Comparison of ENCODE assay signal across 13 cellular contexts in genomic region chr11:60657880-60658279, GRCh38. TPM values are rescaled to one million over a fixed set of nuclear protein-coding genes. Genes with fewer than 3 reads are reported as not detected.
DNase-seq lines count a peak whose midpoint lies in the region; ATAC-seq, FAIRE-seq and TF ChIP-seq lines count a peak whose summit lies in the region.
"Had no signal": no experiment of that assay in that cellular context is flagged by ENCODE, and none has a peak within 500 bp of the region (broad histone marks: within the 10 kb centered on the region; RNA-seq: fewer than 3 reads in every experiment).

No MANE protein-coding gene starts in this region.

- SMC1A ChIA-PET in GM12878 (lab: Charles Lee; ENCODE audit: uncharacterized antibody, unreplicated experiment): interaction anchor here (0.7 to 1.9 kb wide), 10 partner anchors 10 to 174 kb away, joined by 3 to 9 read pairs (median 4); partner anchors contain the start of gene MS4A15

- H3K27ac ChIP-seq in GM12878 (ENCODE audit: control insufficient read depth, insufficient read depth): no peak overlapping the region
- H3K27ac ChIP-seq in subcutaneous abdominal adipose tissue (ENCODE audit: low read depth, low read length): peak overlapping the region; percentile 23

- ATAC-seq in GM12878: peak; percentile 53; the same call in 2 of the 3 replicates
- no peak for ATAC-seq in activated T-cell treated with anti-CD3 and anti-CD28 coated beads, Interleukin-2, amount 50 U/mL, for 4 hours
- ATAC-seq: T-cell had no signal

- no TSS peak for BruUV-seq in GM12878 (replicated peaks; lab: Mats Ljungman, UMichigan)

- H3K36me3 ChIP-seq in GM12878 (ENCODE audit: control insufficient read depth in 2 of 2, insufficient read depth in 2 of 2, low read length in 1 of 2): no peaks in the 10 kb centered on the region
- no peaks in the 10 kb centered on the region for H3K36me3 ChIP-seq in subcutaneous abdominal adipose tissue (ENCODE audit: control insufficient read depth in 5 of 5, insufficient read depth in 5 of 5, low read length in 5 of 5)

- H4K20me1 ChIP-seq in GM12878 (ENCODE audit: control insufficient read depth, insufficient read depth): no peaks in the 10 kb centered on the region

- H2AFZ ChIP-seq in GM12878 (ENCODE audit: control insufficient read depth, low read depth, low read length): no peak overlapping the region

- H3K4me1 ChIP-seq in GM12878 (ENCODE audit: control insufficient read depth, insufficient read depth, low read length): no peaks in the 10 kb centered on the region
- peaks cover 0 to 7% (median 2%) of the 10 kb centered on the region in 5 donors for H3K4me1 ChIP-seq in subcutaneous abdominal adipose tissue (ENCODE audit: control insufficient read depth in 5 of 5, insufficient read depth in 5 of 5, low read length in 5 of 5)

- peak; percentile 54 for FAIRE-seq in GM12878 (lab: Jason Lieb, UNC)

- TF ChIP-seq RAD21 in GM12878 (IDR thresholded peaks at IDR 0.05; ENCODE audit: insufficient read depth, low read depth, low read length): peak; percentile 47

- H3K9me3 ChIP-seq in GM12878 (replicated peaks; ENCODE audit: control insufficient read depth, insufficient read depth, low read length): no peaks in the 10 kb centered on the region
- H3K9me3 ChIP-seq in subcutaneous abdominal adipose tissue (ENCODE audit: control insufficient read depth in 5 of 5, low read length in 5 of 5): no peaks in the 10 kb centered on the region

- CTCF ChIA-PET in GM12878 (lab: Yijun Ruan, JAX): interaction anchor here (0.6 to 1.7 kb wide), 16 partner anchors 10 to 488 kb away, joined by 3 to 30 read pairs (median 4); partner anchors contain the start of gene MS4A15

- no peaks in the 10 kb centered on the region for H3K27me3 ChIP-seq in GM12878 (replicated peaks in 1 of 2; ENCODE audit: control insufficient read depth in 2 of 2, insufficient read depth in 2 of 2, low read length in 1 of 2)
- H3K27me3 ChIP-seq in subcutaneous abdominal adipose tissue (ENCODE audit: control insufficient read depth in 5 of 5, insufficient read depth in 4 of 5, low read length in 5 of 5): no peaks in the 10 kb centered on the region

- DNase-seq in GM20000 (ENCODE audit: low spot score): no peak
- peak; percentile 74 for DNase-seq in NCI-H2081 treated with DMSO at 0.1 percent for 48 hours (lab: John Stamatoyannopoulos, UW)
- DNase-seq in GM12878 (ENCODE audit: low read depth, low spot score): no peak
- no peak for DNase-seq in SIG-M5 (lab: John Stamatoyannopoulos, UW)
- no peak for DNase-seq in activated effector memory CD4-positive, alpha-beta T cell treated with Interleukin-2 at 50 U/mL for 16 hours
- DNase-seq in activated T-cell treated with anti-CD3 and anti-CD28 coated beads, Interleukin-2, amount 50 U/mL, for 4 hours: no peak
- DNase-seq: Calu3; cortex of kidney; islet precursor cell; stimulated activated CD8-positive, alpha-beta memory T cell treated with anti-CD3 and anti-CD28 coated beads, Interleukin-4, amount 100 ng/mL, for 48 hours; T-cell had no signal

- POLR2A ChIA-PET in GM12878 (lab: Charles Lee): no interaction called here

- no peaks in the 10 kb centered on the region for H3K4me1 Mint-ChIP-seq in activated T-cell treated with anti-CD3 and anti-CD28 coated beads, Interleukin-2, amount 50 U/mL, for 4 hours (ENCODE audit: low read depth)
- H3K4me1 Mint-ChIP-seq: neural crest cell, T-cell had no signal

- in situ Hi-C loops in GM12878 (cut with MboI): no loop called here

- no peak for TF ChIP-seq POLR2A in GM12878 (IDR thresholded peaks at IDR 0.05; ENCODE audit: low read depth, low read length)

- no peaks in the 10 kb centered on the region for H3K79me2 ChIP-seq in GM12878 (ENCODE audit: control insufficient read depth, insufficient read depth, low read length)

- TF ChIP-seq CTCF in GM20000 (IDR thresholded peaks at IDR 0.05; ENCODE audit: extremely low read depth, missing control alignments) (peak; percentile 8), GM12878 (IDR thresholded peaks at IDR 0.05 in 2 of 3, conservative IDR thresholded peaks at IDR 0.05 in 1 of 3; ENCODE audit: control insufficient read depth in 2 of 3, extremely low read depth in 1 of 3, insufficient read depth in 1 of 3, low read depth in 3 of 3, low read length in 3 of 3) (peak in 2 of 3 experiments; percentile 14 to 33; a peak in 2 of 6 replicates)

- TF ChIP-seq EP300 in GM12878 (IDR thresholded peaks at IDR 0.05; ENCODE audit: borderline replicate concordance in 1 of 2, control insufficient read depth in 1 of 2, low read depth in 2 of 2, low read length in 2 of 2): no peak

- no peak overlapping the region for H3K4me3 Mint-ChIP-seq in activated T-cell treated with anti-CD3 and anti-CD28 coated beads, Interleukin-2, amount 50 U/mL, for 4 hours
- H3K4me3 Mint-ChIP-seq: neural crest cell, T-cell had no signal

- no peaks in the 10 kb centered on the region for H3K9me3 Mint-ChIP-seq in activated T-cell treated with anti-CD3 and anti-CD28 coated beads, Interleukin-2, amount 50 U/mL, for 4 hours
- H3K9me3 Mint-ChIP-seq: neural crest cell, T-cell had no signal

- RAD21 ChIA-PET in GM12878 (lab: Charles Lee; ENCODE audit: unreplicated experiment): interaction anchor here (0.8 to 1.5 kb wide), 5 partner anchors 97 to 230 kb away, joined by 3 to 15 read pairs (median 5); partner anchors contain the start of gene MS4A15

- 50% methylated on average over 4 of the region's 4 CpGs for WGBS in GM12878 (ENCODE audit: insufficient coverage, insufficient replicate concordance, low lambda C conversion rate, missing lambda C conversion rate)

- H3K9ac ChIP-seq in GM12878 (ENCODE audit: control insufficient read depth, insufficient read depth, low read length): no peak overlapping the region
- no peak overlapping the region for H3K9ac ChIP-seq in subcutaneous abdominal adipose tissue (ENCODE audit: low read length in 5 of 5)

- H3K4me3 ChIP-seq in GM12878: no peak overlapping the region
- no peak overlapping the region for H3K4me3 ChIP-seq in subcutaneous abdominal adipose tissue (ENCODE audit: low read depth in 1 of 5, low read length in 5 of 5)

- intact Hi-C loops in GM12878 (cut with micrococcal nuclease; ENCODE audit: unreplicated experiment): no loop called here

- H3K27me3 Mint-ChIP-seq in activated T-cell treated with anti-CD3 and anti-CD28 coated beads, Interleukin-2, amount 50 U/mL, for 4 hours (ENCODE audit: low read depth): peaks cover 15% of the 10 kb centered on the region

- no peak overlapping the region for H3K4me2 ChIP-seq in GM12878 (ENCODE audit: control insufficient read depth, insufficient read depth)

- no peaks in the 10 kb centered on the region for H3K36me3 Mint-ChIP-seq in activated T-cell treated with anti-CD3 and anti-CD28 coated beads, Interleukin-2, amount 50 U/mL, for 4 hours (ENCODE audit: insufficient read depth)
- H3K36me3 Mint-ChIP-seq: T-cell had no signal

TF ChIP-seq in GM12878, 131 proteins besides CTCF, POLR2A, EP300 and RAD21:
- TF ChIP-seq KLF5 (IDR thresholded peaks at IDR 0.05; ENCODE audit: partially characterized antibody) (no peak), ZBTB11 (CRISPR knock-in tag; IDR thresholded peaks at IDR 0.05) (peak; percentile 78)

RNA-seq across cellular contexts. Expression of gene MS4A8, which starts 41.5 kb away (rescaled TPM):
- not detected in 2 replicates for total RNA-seq in GM12878 (2013; cell fraction: nucleolus; rRNA removed)
- total RNA-seq in GM12878 (2014; rRNA removed): not detected in 2 replicates
- total RNA-seq in GM12878 (2014; rRNA removed; fragmentation: Illumina TruSeq; extraction: Trizol): not detected in 2 replicates
- not detected in 2 replicates for total RNA-seq in GM12878 (2021)
- not detected for polyA plus RNA-seq in GM12878 (2011; ENCODE audit: low read depth)
- polyA plus RNA-seq in GM12878 (2011; rRNA removed): 0.04 TPM in 1 of 2 replicates, not detected in the other
- 0.03 TPM in 1 of 2 replicates, not detected in the other for polyA plus RNA-seq in GM12878 (2011; cell fraction: cytosol; rRNA removed)
- not detected in 2 replicates for polyA plus RNA-seq in GM12878 (2011; cell fraction: nucleus; rRNA removed)
- polyA plus RNA-seq in GM12878 (2012): not detected in 2 replicates
- polyA plus RNA-seq in GM12878 (2014; fragmentation: Illumina TruSeq; extraction: Trizol): not detected in 2 replicates
- not detected for polyA plus RNA-seq in GM12878 (2014; fragmentation: Nextera tagmentation; extraction: Ambion mirVana)
- polyA plus RNA-seq in GM12878 (2014; rRNA removed): not detected in 2 replicates
- not detected for polyA plus RNA-seq in GM12878 (2016; fragmentation: Nextera tagmentation; extraction: Ambion mirVana)
- not detected in 2 replicates for polyA minus RNA-seq in GM12878 (2011; rRNA and poly(A)+ RNA removed)
- polyA minus RNA-seq in GM12878 (2011; cell fraction: cytosol; rRNA and poly(A)+ RNA removed): not detected in 2 replicates
- polyA minus RNA-seq in GM12878 (2011; cell fraction: nucleus; rRNA and poly(A)+ RNA removed): not detected in 2 replicates
- not detected for total RNA-seq in activated T-cell treated with anti-CD3 and anti-CD28 coated beads, Interleukin-2, amount 50 U/mL, for 4 hours
- total RNA-seq: neural crest cell, T-cell had no signal
